In genomic region chr15:72489943-72490554, GRCh38 we compare ENCODE assay signal across 1 cellular context.
TF ChIP-seq lines count a peak whose summit lies in the region.

No MANE protein-coding gene starts in this region.

TF ChIP-seq in HEK293, 187 proteins besides CTCF, POLR2A, EP300 and RAD21 (continued from another document):
- no peak for TF ChIP-seq ZNF692 (tag by site-specific recombination; IDR thresholded peaks at IDR 0.05)
- TF ChIP-seq OSR2 (tag by site-specific recombination; IDR thresholded peaks at IDR 0.05): no peak
- TF ChIP-seq ZNF121 (tag by site-specific recombination; IDR thresholded peaks at IDR 0.05): peak; percentile 94; the same call in 1 of the 2 replicates
- no peak for TF ChIP-seq ZEB2 (tag by site-specific recombination; IDR thresholded peaks at IDR 0.05)
